8 cellular contexts compared by ENCODE assay signal in genomic region chr13:79194272-79194671, GRCh38.
DNase-seq lines count a peak whose midpoint lies in the region; ATAC-seq and TF ChIP-seq lines count a peak whose summit lies in the region.

No MANE protein-coding gene starts in this region.

- H3K9me2 ChIP-seq in PC-9 (ENCODE audit: insufficient read depth): no peaks in the 10 kb centered on the region

- H3K27me3 Mint-ChIP-seq in central memory CD8-positive, alpha-beta T cell: no peaks in the 10 kb centered on the region

- no peaks in the 10 kb centered on the region for H3K9me3 ChIP-seq in KOPT-K1 (ENCODE audit: insufficient read depth, low read length, poor library complexity, severe bottlenecking)
- no peaks in the 10 kb centered on the region for H3K9me3 ChIP-seq in PC-9 (ENCODE audit: insufficient read depth, low read depth)
- H3K9me3 ChIP-seq in tibial nerve: no peaks in the 10 kb centered on the region

- no peaks in the 10 kb centered on the region for H3K36me3 Mint-ChIP-seq in central memory CD8-positive, alpha-beta T cell (ENCODE audit: insufficient read depth)

- intact Hi-C loops in PC-9 (cut with micrococcal nuclease; ENCODE audit: unreplicated experiment): no loop called here

- CTCF ChIA-PET in PC-9 (lab: Charles Lee): no interaction called here

- H3K27ac ChIP-seq in KOPT-K1 (ENCODE audit: low read depth, low read length, poor library complexity, severe bottlenecking) (peak overlapping the region; percentile 19), PC-9 (no peak overlapping the region), tibial nerve (no peak overlapping the region)

- H3F3A ChIP-seq in PC-9 (ENCODE audit: insufficient read depth, low read depth): no peaks in the 10 kb centered on the region

- H3K9me3 Mint-ChIP-seq in central memory CD8-positive, alpha-beta T cell: no peaks in the 10 kb centered on the region

- peak overlapping the region; percentile 10 for H3K4me3 Mint-ChIP-seq in central memory CD8-positive, alpha-beta T cell

- POLR2A ChIA-PET in PC-9 (lab: Charles Lee; ENCODE audit: unreplicated experiment): no interaction called here

- H4K20me1 ChIP-seq in PC-9 (ENCODE audit: insufficient read depth): no peaks in the 10 kb centered on the region

- H3K4me2 ChIP-seq in PC-9: no peak overlapping the region

- no peaks in the 10 kb centered on the region for H3K79me2 ChIP-seq in PC-9 (ENCODE audit: low read depth)

- TF ChIP-seq CTCF in PC-9 (conservative IDR thresholded peaks at IDR 0.05) (no peak), tibial nerve (IDR thresholded peaks at IDR 0.05) (no peak)

- H3K36me3 ChIP-seq in KOPT-K1 (ENCODE audit: insufficient read depth, low read length) (no peaks in the 10 kb centered on the region), PC-9 (ENCODE audit: low read depth) (no peaks in the 10 kb centered on the region), tibial nerve (no peaks in the 10 kb centered on the region)

- no peak overlapping the region for H3K4me3 ChIP-seq in PC-9
- no peak overlapping the region for H3K4me3 ChIP-seq in tibial nerve

- H3K4me1 ChIP-seq in PC-9 (replicated peaks; ENCODE audit: insufficient read depth): no peaks in the 10 kb centered on the region
- no peaks in the 10 kb centered on the region for H3K4me1 ChIP-seq in tibial nerve

- TF ChIP-seq POLR2A in tibial nerve (IDR thresholded peaks at IDR 0.05): no peak

- DNase-seq in central memory CD8-positive, alpha-beta T cell (ENCODE audit: low spot score in 2 of 2): peak in 1 of 2 donors; percentile 38
- DNase-seq in PC-9: no peak
- DNase-seq in tibial nerve (ENCODE audit: low spot score in 2 of 2): no peak
- DNase-seq in COLO829 (ENCODE audit: low spot score): no peak
- DNase-seq in 8988T: no peak

- no peak for TF ChIP-seq EP300 in tibial nerve (IDR thresholded peaks at IDR 0.05)

- BruUV-seq in PC-9 (replicated peaks; lab: Mats Ljungman, UMichigan): no TSS peak

- ATAC-seq in GM18499 (IDR thresholded peaks at IDR 0.05; ENCODE audit: insufficient read depth, unreplicated experiment) (peak; percentile 92), GM21529 (IDR thresholded peaks at IDR 0.05; ENCODE audit: unreplicated experiment) (peak; percentile 96)
- peak; percentile 100 for ATAC-seq in central memory CD8-positive, alpha-beta T cell (replicated peaks; ENCODE audit: extremely low read depth, poor library complexity, severe bottlenecking)

- 69 to 81% methylated on average over 3 of the region's 3 CpGs for WGBS in tibial nerve, 2 donors

- H3K27ac Mint-ChIP-seq in central memory CD8-positive, alpha-beta T cell (ENCODE audit: low read depth): no peak overlapping the region

- H3K4me1 Mint-ChIP-seq in central memory CD8-positive, alpha-beta T cell: peaks cover 30% of the 10 kb centered on the region

- no peak overlapping the region for H2AFZ ChIP-seq in PC-9

- H3K27me3 ChIP-seq in PC-9 (ENCODE audit: insufficient read depth, low read depth): no peaks in the 10 kb centered on the region
- H3K27me3 ChIP-seq in tibial nerve: no peaks in the 10 kb centered on the region
